ENCODE assay signal across 28 cellular contexts in the genomic region with DNA sequence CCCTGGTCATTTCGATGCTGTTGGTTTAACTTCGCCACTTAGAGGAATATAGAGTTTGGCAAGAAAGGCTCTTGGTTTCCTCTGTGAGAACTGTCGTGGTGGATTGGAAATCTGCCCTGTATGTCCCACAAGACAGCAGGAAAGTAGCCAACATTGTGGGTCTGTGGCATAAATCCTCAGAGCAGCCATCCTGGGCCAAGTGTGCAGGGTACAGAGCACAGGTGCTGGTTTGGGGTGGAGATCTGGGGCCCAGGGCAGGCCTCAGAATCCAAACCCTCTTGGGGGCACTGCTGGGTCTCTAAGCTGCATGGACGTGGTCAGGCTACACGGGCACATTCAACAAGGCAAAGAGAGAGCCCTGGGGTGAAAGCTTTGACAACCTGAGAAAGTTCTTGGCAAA.
"Had no signal": no experiment of that assay in that cellular context is flagged by ENCODE, and none has a peak within 500 bp of the region (broad histone marks: within the 10 kb centered on the region; RNA-seq: fewer than 3 reads in every experiment).

No MANE protein-coding gene starts in this region.

- H3K27ac Mint-ChIP-seq: stimulated activated memory B cell treated with anti-CD40 and anti-IgM and Interleukin-4, amounts not matched to agents 10 μg/mL and 1 μg/mL and 100 μg/mL, for 72 hours; stimulated activated naive B cell treated with anti-CD40 and anti-IgM and Interleukin-4, amounts not matched to agents 10 μg/mL and 1 μg/mL and 100 μg/mL, for 72 hours; stimulated activated naive CD8-positive, alpha-beta T cell treated with anti-CD3 and anti-CD28 coated beads, Interleukin-15, amount 100 ng/mL, for 72 hours; stimulated activated naive CD8-positive, alpha-beta T cell treated with anti-CD3 and anti-CD28 coated beads, Interleukin-15, Interleukin-2, amounts not matched to agents 100 ng/mL and 50 ng/mL, for 24 hours; type B pancreatic cell had no signal

- H3K27me3 ChIP-seq: suprapubic skin, testis, thyroid gland, tibial artery, tibial nerve, transverse colon, upper lobe of left lung, upper lobe of right lung, vagina had no signal

- H3K27ac ChIP-seq: stomach, suprapubic skin, testis, thoracic aorta, thyroid gland, tibial artery, tibial nerve, transverse colon, upper lobe of left lung, upper lobe of right lung, uterus, vagina had no signal

- H3K4me1 ChIP-seq: stomach, suprapubic skin, testis, thyroid gland, tibial artery, tibial nerve, transverse colon, upper lobe of left lung, upper lobe of right lung, uterus, vagina had no signal

- H3K36me3 ChIP-seq: stomach, suprapubic skin, thoracic aorta, thyroid gland, tibial artery, tibial nerve, transverse colon, upper lobe of left lung, upper lobe of right lung, uterus, vagina had no signal

- H3K9me3 ChIP-seq: suprapubic skin, testis, thoracic aorta, thyroid gland, transverse colon, upper lobe of left lung, upper lobe of right lung, uterus, vagina had no signal

- H3K9me3 Mint-ChIP-seq: stimulated activated effector memory CD8-positive, alpha-beta T cell treated with anti-CD3 and anti-CD28 coated beads, Interleukin-12 subunit alpha, Interleukin-12 subunit beta, amount 100 ng/mL, for 72 hours; stimulated activated naive CD8-positive, alpha-beta T cell treated with anti-CD3 and anti-CD28 coated beads, Interleukin-15, amount 100 ng/mL, for 72 hours; stimulated activated naive CD8-positive, alpha-beta T cell treated with anti-CD3 and anti-CD28 coated beads, Interleukin-15, Interleukin-2, amounts not matched to agents 100 ng/mL and 50 ng/mL, for 24 hours had no signal

- H3K36me3 Mint-ChIP-seq: stimulated activated effector memory CD8-positive, alpha-beta T cell treated with anti-CD3 and anti-CD28 coated beads, Interleukin-12 subunit alpha, Interleukin-12 subunit beta, amount 100 ng/mL, for 72 hours; stimulated activated memory B cell treated with anti-CD40 and anti-IgM and Interleukin-4, amounts not matched to agents 10 μg/mL and 1 μg/mL and 100 μg/mL, for 72 hours; stimulated activated naive B cell treated with anti-CD40 and anti-IgM and Interleukin-4, amounts not matched to agents 10 μg/mL and 1 μg/mL and 100 μg/mL, for 72 hours; type B pancreatic cell had no signal

- H3K4me3 ChIP-seq: stomach, suprapubic skin, testis, thoracic aorta, thyroid gland, tibial artery, tibial nerve, transverse colon, upper lobe of left lung, upper lobe of right lung, uterus, vagina had no signal

- H3K27me3 Mint-ChIP-seq: stimulated activated memory B cell treated with anti-CD40 and anti-IgM and Interleukin-4, amounts not matched to agents 10 μg/mL and 1 μg/mL and 100 μg/mL, for 72 hours had no signal

- H3K4me3 Mint-ChIP-seq: stimulated activated effector memory CD8-positive, alpha-beta T cell treated with anti-CD3 and anti-CD28 coated beads, Interleukin-12 subunit alpha, Interleukin-12 subunit beta, amount 100 ng/mL, for 72 hours; stimulated activated memory B cell treated with anti-CD40 and anti-IgM and Interleukin-4, amounts not matched to agents 10 μg/mL and 1 μg/mL and 100 μg/mL, for 72 hours; stimulated activated naive B cell treated with anti-CD40 and anti-IgM and Interleukin-4, amounts not matched to agents 10 μg/mL and 1 μg/mL and 100 μg/mL, for 72 hours; stimulated activated naive CD8-positive, alpha-beta T cell treated with anti-CD3 and anti-CD28 coated beads, Interleukin-15, amount 100 ng/mL, for 72 hours; stimulated activated naive CD8-positive, alpha-beta T cell treated with anti-CD3 and anti-CD28 coated beads, Interleukin-15, Interleukin-2, amounts not matched to agents 100 ng/mL and 50 ng/mL, for 24 hours; type B pancreatic cell had no signal

- H3K4me1 Mint-ChIP-seq: stimulated activated memory B cell treated with anti-CD40 and anti-IgM and Interleukin-4, amounts not matched to agents 10 μg/mL and 1 μg/mL and 100 μg/mL, for 72 hours; stimulated activated naive B cell treated with anti-CD40 and anti-IgM and Interleukin-4, amounts not matched to agents 10 μg/mL and 1 μg/mL and 100 μg/mL, for 72 hours; stimulated activated naive CD8-positive, alpha-beta T cell treated with anti-CD3 and anti-CD28 coated beads, Interleukin-15, amount 100 ng/mL, for 72 hours had no signal

- DNase-seq: stimulated activated CD4-positive, alpha-beta T cell treated with anti-CD3 and anti-CD28 coated beads, Interleukin-2, amount 100 ng/mL, for 48 hours; stimulated activated CD4-positive, alpha-beta T cell treated with anti-CD3 and anti-CD28 coated beads, Interleukin-4, amount 100 ng/mL, for 1 hour; stimulated activated CD4-positive, alpha-beta T cell treated with anti-CD3 and anti-CD28 coated beads, Interleukin-4, amount 100 ng/mL, for 24 hours; stimulated activated CD4-positive, alpha-beta T cell treated with anti-CD3 and anti-CD28 coated beads, Interleukin-4, amount 100 ng/mL, for 4 hours; stimulated activated CD8-positive, alpha-beta memory T cell treated with anti-CD3 and anti-CD28 coated beads, Interleukin-4, amount 100 ng/mL, for 48 hours; stimulated activated naive B cell treated with anti-CD40 and anti-IgM and Interleukin-4, amounts not matched to agents 10 μg/mL and 1 μg/mL and 100 μg/mL, for 72 hours; stimulated activated naive CD4-positive, alpha-beta T cell; stimulated activated naive CD4-positive, alpha-beta T cell treated with Interleukin-2 at 50 U/mL for 16 hours; stimulated activated naive CD8-positive, alpha-beta T cell treated with anti-CD3 and anti-CD28 coated beads, Interleukin-15, amount 100 ng/mL, for 72 hours; stimulated activated naive CD8-positive, alpha-beta T cell treated with anti-CD3 and anti-CD28 coated beads, Interleukin-15, Interleukin-2, amounts not matched to agents 100 U/mL and 50 U/mL, for 24 hours; stomach; substantia nigra; testis; thyroid gland; tibial artery; transverse colon; trophoblast cell; upper lobe of right lung; uterus had no signal
